22 cellular contexts compared by ENCODE assay signal in the genomic region with DNA sequence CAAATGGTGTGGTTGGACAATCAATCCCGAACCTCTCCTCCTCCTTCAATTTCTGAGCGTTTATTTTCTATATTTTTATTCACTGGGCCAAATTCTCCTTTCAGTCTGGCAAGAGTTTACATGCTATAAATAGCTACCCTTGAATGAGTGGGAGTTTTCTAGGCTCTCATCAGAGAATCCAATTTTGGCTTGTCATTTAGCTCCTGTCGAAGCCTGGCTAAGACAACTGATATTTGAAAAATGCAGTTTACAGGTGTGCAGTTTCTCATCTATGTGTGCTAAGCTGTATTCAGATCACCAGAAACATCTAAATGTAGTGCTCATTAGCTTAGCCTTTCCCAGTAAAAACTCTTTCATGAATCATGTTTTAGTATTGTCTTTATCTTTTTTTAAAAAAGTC.
"Had no signal": no experiment of that assay in that cellular context is flagged by ENCODE, and none has a peak within 500 bp of the region (broad histone marks: within the 10 kb centered on the region; RNA-seq: fewer than 3 reads in every experiment).

No MANE protein-coding gene starts in this region.

- H3K4me1 Mint-ChIP-seq: immature natural killer cell had no signal

- H3K4me3 Mint-ChIP-seq: immature natural killer cell, mesothelial cell of epicardium had no signal

- H3K27me3 ChIP-seq: dorsolateral prefrontal cortex, esophagus muscularis mucosa, foreskin keratinocyte, gastroesophageal sphincter, heart left ventricle, hepatocyte had no signal

- H3K27ac Mint-ChIP-seq: immature natural killer cell, mesothelial cell of epicardium had no signal

- H3K4me2 ChIP-seq: hepatocyte had no signal

- H3K79me2 ChIP-seq: hepatocyte had no signal

- H3K4me3 ChIP-seq: coronary artery, dorsolateral prefrontal cortex, esophagus muscularis mucosa, gastroesophageal sphincter, heart left ventricle, hepatocyte, lower lobe of right lung, mucosa of descending colon had no signal

- H3K36me3 ChIP-seq: esophagus muscularis mucosa, gastroesophageal sphincter, heart left ventricle, lower lobe of right lung had no signal

- ATAC-seq: foreskin keratinocyte, gastroesophageal sphincter, heart left ventricle, left colon, left lobe of liver, left ventricle myocardium superior, lower lobe of right lung, mucosa of descending colon had no signal

- H3K9me3 ChIP-seq: esophagus muscularis mucosa, gastroesophageal sphincter, heart left ventricle, lower lobe of right lung, mucosa of descending colon had no signal

- H3K36me3 Mint-ChIP-seq: immature natural killer cell had no signal

- H2AFZ ChIP-seq: hepatocyte had no signal

- H3K4me1 ChIP-seq: foreskin keratinocyte, gastroesophageal sphincter, lower lobe of right lung had no signal

- DNase-seq: dermis blood vessel endothelial cell; dorsolateral prefrontal cortex; effector CD4-positive, alpha-beta T cell; effector memory CD4-positive, alpha-beta T cell; foreskin keratinocyte; heart left ventricle; hypothalamus; immature natural killer cell; islet precursor cell; kidney; kidney glomerular epithelial cell; left colon; left ventricle myocardium superior; lower lobe of right lung; mesenchymal stem cell; mucosa of descending colon had no signal

- H3K27ac ChIP-seq: coronary artery, esophagus muscularis mucosa, foreskin keratinocyte, gastroesophageal sphincter, heart left ventricle, hepatocyte, lower lobe of right lung had no signal
